15 cellular contexts compared by ENCODE assay signal in the genomic region with DNA sequence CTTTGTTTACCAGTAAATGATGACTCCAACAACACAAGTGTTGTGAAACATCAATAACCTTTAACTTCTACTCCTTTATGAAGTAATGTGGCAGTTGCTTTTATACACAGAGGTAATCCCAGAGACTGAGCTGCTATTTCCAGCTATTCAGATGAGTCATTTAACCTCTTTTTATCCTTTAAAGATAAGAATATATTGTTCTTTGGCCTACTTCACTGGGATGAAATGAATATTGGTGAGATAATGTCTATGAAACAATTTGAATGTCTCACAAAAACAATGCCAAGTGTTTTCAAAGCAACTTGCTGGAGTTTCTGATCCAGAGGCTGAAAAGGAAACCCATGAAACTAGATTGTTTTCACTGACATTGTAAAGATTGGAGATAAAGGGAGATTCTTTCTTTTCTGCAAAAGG.
DNase-seq lines count a peak whose midpoint lies in the region; ATAC-seq lines count a peak whose summit lies in the region.
"Had no signal": no experiment of that assay in that cellular context is flagged by ENCODE, and none has a peak within 500 bp of the region (broad histone marks: within the 10 kb centered on the region; RNA-seq: fewer than 3 reads in every experiment).

No MANE protein-coding gene starts in this region.

- H3K4me1 ChIP-seq in ACC112 (ENCODE audit: control insufficient read depth, insufficient read depth, low read length, unreplicated experiment): peaks cover 13% of the 10 kb centered on the region
- H3K4me1 ChIP-seq: prostate gland had no signal

- DNase-seq in LoVo (ENCODE audit: low spot score) (peak; percentile 36), caudate nucleus (lab: John Stamatoyannopoulos, UW) (peak in 2 of 61 donors; percentile 2 to 15), myocyte (ENCODE audit: low read depth) (peak; percentile 8), NCI-H526 treated with DMSO at 0.1 percent for 48 hours (lab: John Stamatoyannopoulos, UW) (no peak)
- DNase-seq: activated naive CD4-positive, alpha-beta T cell treated with anti-CD3 and anti-CD28 coated beads for 36 hours; endodermal cell; kidney glomerular epithelial cell; NCI-H2029 treated with DMSO at 0.1 percent for 48 hours had no signal

- H3K27me3 ChIP-seq in ACC112 (ENCODE audit: insufficient read depth, low read length): no peaks in the 10 kb centered on the region

- ATAC-seq in GM21619 (IDR thresholded peaks at IDR 0.05; ENCODE audit: unreplicated experiment): no peak
- no peak for ATAC-seq in GM19395 (IDR thresholded peaks at IDR 0.05; ENCODE audit: unreplicated experiment)
- ATAC-seq in HG03565 (IDR thresholded peaks at IDR 0.05; ENCODE audit: unreplicated experiment): no peak
- ATAC-seq: Panc1 had no signal

- no peak overlapping the region for H3K4me3 ChIP-seq in ACC112 (ENCODE audit: low read depth, low read length)
- H3K4me3 ChIP-seq: prostate gland had no signal

- H3K27ac ChIP-seq in ACC112 (ENCODE audit: low read depth, low read length) (no peak overlapping the region), caudate nucleus (ENCODE audit: low read depth, low read length) (peak overlapping the region; percentile 1)
- H3K27ac ChIP-seq: HL-60, prostate gland had no signal

- H2AFZ ChIP-seq in ACC112 (ENCODE audit: low read length, unreplicated experiment): peak overlapping the region; percentile 3

- no peaks in the 10 kb centered on the region for H3K79me2 ChIP-seq in ACC112 (ENCODE audit: control insufficient read depth, insufficient read depth, low read length, unreplicated experiment)

- no peaks in the 10 kb centered on the region for H3K36me3 ChIP-seq in ACC112 (ENCODE audit: insufficient read depth, low read length)
- H3K36me3 ChIP-seq: prostate gland had no signal
